ENCODE assay signal across 5 cellular contexts in the genomic region with DNA sequence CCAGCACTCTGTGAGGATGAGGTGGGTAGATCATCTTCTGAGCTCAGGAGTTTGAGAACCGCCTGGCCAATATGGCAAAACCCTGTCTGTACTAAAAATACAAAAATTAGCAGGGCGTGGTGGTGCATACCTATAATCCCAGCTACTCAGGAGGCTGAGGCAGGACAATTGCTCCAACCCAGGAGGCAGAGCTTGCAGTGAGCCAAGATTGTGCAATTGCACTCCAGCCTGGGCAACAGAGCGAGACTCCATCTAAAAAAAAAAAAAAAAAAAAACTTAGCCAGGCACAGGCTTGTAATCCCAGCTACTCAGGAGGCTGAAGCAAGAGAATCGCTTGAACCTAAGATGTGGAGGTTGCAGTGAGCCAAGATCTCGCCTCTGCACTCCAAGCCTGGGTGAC. TPM values are rescaled to one million over a fixed set of nuclear protein-coding genes. Genes with fewer than 3 reads are reported as not detected.
DNase-seq lines count a peak whose midpoint lies in the region; TF ChIP-seq lines count a peak whose summit lies in the region.
"Not testable (repeated sequence)": the region's sequence is repeated elsewhere in the genome, so short reads cannot be mapped to it uniquely, and the experiment has no call there.

No MANE protein-coding gene starts in this region.

- CTCF ChIA-PET in HEK293 (lab: Yijun Ruan, JAX), result not testable (repeated sequence)

- not testable (repeated sequence) for TF ChIP-seq POLR2A in thyroid gland (IDR thresholded peaks at IDR 0.05)

- not testable (repeated sequence) for H3K9me3 ChIP-seq in HEK293 (ENCODE audit: control insufficient read depth, insufficient read depth, low read depth, low read length); thyroid gland

- H3K36me3 ChIP-seq in HEK293 (ENCODE audit: control insufficient read depth in 2 of 2, insufficient read depth in 1 of 2, low read length in 2 of 2), result peaks cover 61 to 84% of the 10 kb centered on the region in 2 experiments; a peak in 2 of 3 replicates
- H3K36me3 ChIP-seq in thyroid gland, result not testable (repeated sequence)

- H3K4me1 ChIP-seq in HEK293 (ENCODE audit: control insufficient read depth, insufficient read depth, low read length); thyroid gland: not testable (repeated sequence)

- not testable (repeated sequence) for H3K27me3 ChIP-seq in thyroid gland

- TF ChIP-seq EP300 in Ishikawa (IDR thresholded peaks at IDR 0.05; ENCODE audit: borderline replicate concordance), result not testable (repeated sequence)

- not testable (repeated sequence) for H3K4me3 ChIP-seq in HEK293 (ENCODE audit: low read depth, low read length); thyroid gland (replicated peaks in 1 of 3)

- POLR2A ChIA-PET in HEK293 (lab: Yijun Ruan, JAX), result interaction anchor here (0.7 kb wide), 1 partner anchor 16 kb away, joined by 4 read pairs; no protein-coding TSS in a partner anchor

- DNase-seq in ACHN, result peak; percentile 9
- DNase-seq in renal cortical epithelial cell (ENCODE audit: low read depth), result peak; percentile 29
- DNase-seq in thyroid gland, result peak; percentile 57 to 64

- TF ChIP-seq CTCF in HEK293 (tag by site-specific recombination; IDR thresholded peaks at IDR 0.05); thyroid gland (IDR thresholded peaks at IDR 0.05): not testable (repeated sequence)

- TF ChIP-seq RAD21 in Ishikawa (IDR thresholded peaks at IDR 0.05; ENCODE audit: low read depth), result not testable (repeated sequence)

- WGBS in thyroid gland, 2 donors, result 84 to 90% methylated on average over 5 of the region's 5 CpGs

- not testable (repeated sequence) for H3K27ac ChIP-seq in HEK293 (ENCODE audit: extremely low read depth, low read depth, low read length); thyroid gland

- in situ Hi-C loops in ACHN (cut with HindIII; ENCODE audit: low pct_ligation_motif_present, low pct_unique_long_range_greater_than_20kb, low sequenced_read_pairs), result not testable (repeated sequence)

- intact Hi-C loops in thyroid gland (cut with DNase I), result not testable (repeated sequence)

TF ChIP-seq in HEK293, 187 proteins besides CTCF, POLR2A, EP300 and RAD21:
- peak; percentile 83 for TF ChIP-seq ZNF362 (tag by site-specific recombination; IDR thresholded peaks at IDR 0.05)
TF ChIP-seq in HEK293: peak in this region for 1; not testable (repeated sequence) for 186.

TF ChIP-seq in Ishikawa, 13 proteins besides CTCF, POLR2A, EP300 and RAD21:
- TF ChIP-seq TCF12 (IDR thresholded peaks at IDR 0.05; ENCODE audit: low read depth) (peak; percentile 34; the same call in 1 of the 2 replicates), TEAD4 (IDR thresholded peaks at IDR 0.05) (0 out of 2 replicates have a peak, but pooled peaks have one; percentile 41), NFIC (IDR thresholded peaks at IDR 0.05) (peak; percentile 60; the same call in 1 of the 2 replicates), CEBPB (IDR thresholded peaks at IDR 0.05) (peak; percentile 98)

RNA-seq across cellular contexts. Expression of gene FANCA, which starts 38.2 kb away (rescaled TPM):
- total RNA-seq in renal cortical epithelial cell (3.6 and 13.0 TPM in 2 replicates), thyroid gland (10 to 100 TPM in 1 of 4 donors, 1 to 10 TPM in 3; 2.3 to 10.3 (median 3.6) TPM)

RNA-seq across cellular contexts. Expression of gene SPIRE2, which starts 50.1 kb away (rescaled TPM):
- total RNA-seq in renal cortical epithelial cell (1.4 and 6.0 TPM in 2 replicates), thyroid gland (10 to 100 TPM in 2 of 4 donors, 1 to 10 TPM in 2; 7.0 to 10.9 (median 9.5) TPM)

RNA-seq across cellular contexts. Expression of gene ZNF276, which starts 56.9 kb away (rescaled TPM):
- total RNA-seq in renal cortical epithelial cell (10.6 and 20.7 TPM in 2 replicates), thyroid gland (10 to 100 TPM; 21.2 to 38.9 (median 24.9) TPM)

RNA-seq across cellular contexts. Expression of gene VPS9D1, which starts 57.5 kb away (rescaled TPM):
- total RNA-seq in renal cortical epithelial cell (7.1 and 12.6 TPM in 2 replicates), thyroid gland (10 to 100 TPM in 1 of 4 donors, 1 to 10 TPM in 3; 3.1 to 15.6 (median 9.0) TPM)

Comparison
In these comparisons a context has a peak if more than half of its experiments do, and no peak if none do; other contexts are left out.
1. DNase-seq: peak in every context shown above with its lines; median percentile 60 in thyroid gland; 29 in renal cortical epithelial cell; 9 in ACHN.